ENCODE assay signal across 8 cellular contexts in genomic region chr7:7201583-7202374, GRCh38. TPM values are rescaled to one million over a fixed set of nuclear protein-coding genes. Genes with fewer than 3 reads are reported as not detected.
DNase-seq lines count a peak whose midpoint lies in the region; ATAC-seq and TF ChIP-seq lines count a peak whose summit lies in the region.

No MANE protein-coding gene starts in this region.

- H3K36me3 Mint-ChIP-seq in endothelial cell (ENCODE audit: low read depth, unreplicated experiment): peaks cover 12% of the 10 kb centered on the region

- ATAC-seq in HG03097 (IDR thresholded peaks at IDR 0.05; ENCODE audit: low FRiP score, unreplicated experiment): peak; percentile 96

- peaks cover 6% of the 10 kb centered on the region for H3K27me3 Mint-ChIP-seq in endothelial cell (ENCODE audit: unreplicated experiment)

- H3K4me3 ChIP-seq in coronary artery: no peak overlapping the region

- H3K4me1 Mint-ChIP-seq in endothelial cell (ENCODE audit: unreplicated experiment): peaks cover 40% of the 10 kb centered on the region

- H3K9me3 Mint-ChIP-seq in endothelial cell (ENCODE audit: unreplicated experiment): no peaks in the 10 kb centered on the region

- TF ChIP-seq CTCF in endothelial cell (IDR thresholded peaks at IDR 0.05; ENCODE audit: unreplicated experiment): no peak
- TF ChIP-seq CTCF in coronary artery (IDR thresholded peaks at IDR 0.05): no peak

- H3K27ac ChIP-seq in coronary artery: no peak overlapping the region

- DNase-seq in activated gamma-delta T cell treated with Interleukin-2 at 50 U/mL for 16 hours (peak; percentile 39), activated gamma-delta T cell (lab: John Stamatoyannopoulos, UW) (no peak), T-helper 2 cell (peak in 3 of 5 experiments; percentile 11 to 73 (median 30)), endothelial cell (ENCODE audit: low spot score) (peak; percentile 29), NCI-H748 (lab: John Stamatoyannopoulos, UW; ENCODE audit: unreplicated experiment) (no peak), coronary artery (ENCODE audit: low spot score) (no peak)
- peak; percentile 16 for DNase-seq in stimulated activated CD4-positive, alpha-beta T cell treated with anti-CD3 and anti-CD28 coated beads, Interleukin-4, amount 100 ng/mL, for 24 hours

- H3K27ac Mint-ChIP-seq in endothelial cell (ENCODE audit: unreplicated experiment): peak overlapping the region; percentile 76

- peak overlapping the region; percentile 3 for H3K4me3 Mint-ChIP-seq in endothelial cell (ENCODE audit: unreplicated experiment)

RNA-seq across cellular contexts. Expression of gene C1GALT1, which starts 19.4 kb away (rescaled TPM):
- total RNA-seq in endothelial cell (ENCODE audit: unreplicated experiment): 39.7 TPM

Comparison
In these comparisons a context has a peak if more than half of its experiments do, and no peak if none do; other contexts are left out.
1. DNase-seq: peak in activated gamma-delta T cell treated with Interleukin-2 at 50 U/mL for 16 hours (single experiment), T-helper 2 cell (3 of 5), endothelial cell (single experiment) and stimulated activated CD4-positive, alpha-beta T cell treated with anti-CD3 and anti-CD28 coated beads, Interleukin-4, amount 100 ng/mL, for 24 hours (single experiment); none in activated gamma-delta T cell (single experiment), NCI-H748 (single experiment) and coronary artery (single experiment).